In the genomic region with DNA sequence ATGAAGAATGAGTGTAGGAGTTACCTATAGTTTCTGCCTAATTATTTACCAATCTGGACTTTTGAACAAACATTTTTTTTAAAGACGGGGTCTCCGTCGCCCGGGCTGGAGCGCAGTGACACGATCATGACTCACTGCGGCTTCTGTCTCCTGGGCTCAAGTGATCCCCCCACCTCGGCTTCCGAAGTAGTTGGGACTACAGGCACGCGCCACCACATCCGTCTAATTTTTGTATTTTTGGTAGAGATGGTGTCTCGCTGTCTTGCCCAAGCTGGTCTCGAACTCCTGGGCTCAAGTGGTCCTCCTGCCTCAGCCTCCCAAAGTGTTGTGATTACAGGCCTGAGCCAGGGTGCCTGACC, we compare ENCODE assay signal across 8 cellular contexts. TPM values are rescaled to one million over a fixed set of nuclear protein-coding genes. Genes with fewer than 3 reads are reported as not detected.
DNase-seq lines count a peak whose midpoint lies in the region; ATAC-seq, FAIRE-seq and TF ChIP-seq lines count a peak whose summit lies in the region.

No MANE protein-coding gene starts in this region.

- peaks cover 20% of the 10 kb centered on the region for H3K9me3 Mint-ChIP-seq in neural progenitor cell

- peaks cover 27% of the 10 kb centered on the region for H3K4me1 Mint-ChIP-seq in neural progenitor cell

- no peak for ATAC-seq in HG03378 (IDR thresholded peaks at IDR 0.05; ENCODE audit: unreplicated experiment)
- no peak for ATAC-seq in HG02970 (IDR thresholded peaks at IDR 0.05; ENCODE audit: low FRiP score, unreplicated experiment)

- H2AK5ac ChIP-seq in H1 (ENCODE audit: low read depth, low read length): peak overlapping the region; percentile 34; the same call in 1 of the 2 replicates

- no peak for TF ChIP-seq EP300 in H1 (IDR thresholded peaks at IDR 0.05; ENCODE audit: borderline replicate concordance in 1 of 2, low read depth in 2 of 2, low read length in 2 of 2)

- H3K36me3 Mint-ChIP-seq in neural progenitor cell: peaks cover 33% of the 10 kb centered on the region

- H3F3A ChIP-seq in neural progenitor cell (ENCODE audit: low read depth): peaks cover 25% of the 10 kb centered on the region

- 78% methylated on average over 14 of the region's 14 CpGs; no CpG with 5 or more reads in 1 of the 2 experiments for WGBS in H1 (ENCODE audit: extremely low coverage in 1 of 2, insufficient coverage in 1 of 2, insufficient read length in 1 of 2, insufficient replicate concordance in 2 of 2, low coverage in 1 of 2, low lambda C conversion rate in 2 of 2, missing lambda C conversion rate in 1 of 2), 2 experiments

- no peak overlapping the region for H4K91ac ChIP-seq in H1 (replicated peaks; ENCODE audit: insufficient read length, low read length)

- TF ChIP-seq CTCF in C4-2B (conservative IDR thresholded peaks at IDR 0.05) (no peak), H1 (IDR thresholded peaks at IDR 0.05; ENCODE audit: control extremely low read depth in 1 of 3, insufficient read depth in 1 of 3, low read depth in 1 of 3, low read length in 3 of 3) (no peak), neural progenitor cell (IDR thresholded peaks at IDR 0.05) (no peak)

- TF ChIP-seq POLR2A in H1 (IDR thresholded peaks at IDR 0.05; ENCODE audit: control extremely low read depth in 1 of 2, low read depth in 2 of 2, low read length in 2 of 2): no peak

- CTCF ChIA-PET in H1 (lab: Charles Lee; ENCODE audit: partially characterized antibody): interaction anchor here (2.0 kb wide), 1 partner anchor 113 kb away, joined by 5 read pairs; no protein-coding TSS in a partner anchor

- peaks cover 40% of the 10 kb centered on the region for H3K36me3 ChIP-seq in NT2/D1 (ENCODE audit: insufficient read depth, insufficient read length, low read length)
- H3K36me3 ChIP-seq in H1 (ENCODE audit: control insufficient read depth in 2 of 4, insufficient read depth in 4 of 4, low read length in 3 of 4): peaks cover 0 to 31% (median 13%) of the 10 kb centered on the region in 4 experiments; a peak in 3 of 8 replicates
- H3K36me3 ChIP-seq in neural progenitor cell: peaks cover 24% of the 10 kb centered on the region

- H3K27me3 Mint-ChIP-seq in neural progenitor cell (ENCODE audit: insufficient read depth, low read depth): peaks cover 13% of the 10 kb centered on the region

- DNase-seq in NT2/D1 (ENCODE audit: low read depth, low spot score) (no peak), H1 (ENCODE audit: low read depth in 1 of 2, low spot score in 2 of 2) (no peak), neural progenitor cell (ENCODE audit: low spot score) (no peak), DMS153 (lab: John Stamatoyannopoulos, UW) (no peak)
- DNase-seq in stimulated activated naive CD4-positive, alpha-beta T cell (lab: John Stamatoyannopoulos, UW): no peak

- FAIRE-seq in H1 (lab: Jason Lieb, UNC): no peak

- no peak overlapping the region for H2BK120ac ChIP-seq in H1 (replicated peaks; ENCODE audit: low read depth, low read length)

- H3K23ac ChIP-seq in H1 (ENCODE audit: insufficient read length): no peak overlapping the region

- H3K4me1 ChIP-seq in NT2/D1 (ENCODE audit: insufficient read depth, insufficient read length) (no peaks in the 10 kb centered on the region), H1 (replicated peaks in 1 of 4; ENCODE audit: control insufficient read depth in 3 of 4, insufficient read depth in 4 of 4, low read length in 3 of 4) (peaks cover 2 to 11% (median 9%) of the 10 kb centered on the region in 4 experiments; a peak in 5 of 7 replicates), neural progenitor cell (peaks cover 5% of the 10 kb centered on the region)

- H3K4me3 Mint-ChIP-seq in neural progenitor cell: peak overlapping the region; percentile 91

- no peak overlapping the region for H2BK20ac ChIP-seq in H1 (ENCODE audit: low read length)

- POLR2A ChIA-PET in H1 (lab: Charles Lee; ENCODE audit: partially characterized antibody): interaction anchor here (2.3 to 3.6 kb wide), 2 partner anchors 13 to 34 kb away, joined by 7 to 9 read pairs; no protein-coding TSS in a partner anchor

- no peak overlapping the region for H4K5ac ChIP-seq in H1 (ENCODE audit: insufficient read length, low read depth, low read length)

- H3K9me3 ChIP-seq in NT2/D1 (ENCODE audit: insufficient read depth, low read length) (no peaks in the 10 kb centered on the region), H1 (ENCODE audit: insufficient read depth in 2 of 2, low read depth in 1 of 2, low read length in 1 of 2) (peaks cover 8 to 10% of the 10 kb centered on the region in 2 experiments; a peak in 3 of 4 replicates), neural progenitor cell (ENCODE audit: low read depth) (peaks cover 11% of the 10 kb centered on the region)

- H3K27me3 ChIP-seq in NT2/D1 (ENCODE audit: insufficient read depth, insufficient read length): no peaks in the 10 kb centered on the region
- H3K27me3 ChIP-seq in H1 (replicated peaks in 1 of 4; ENCODE audit: control insufficient read depth in 3 of 4, extremely low read depth in 1 of 4, insufficient read depth in 3 of 4, low read length in 3 of 4): no peaks in the 10 kb centered on the region
- no peaks in the 10 kb centered on the region for H3K27me3 ChIP-seq in neural progenitor cell

- no peak overlapping the region for H2BK12ac ChIP-seq in H1 (ENCODE audit: low read depth, low read length)

- H2AFZ ChIP-seq in H1 (ENCODE audit: low read length): no peak overlapping the region
- no peak overlapping the region for H2AFZ ChIP-seq in neural progenitor cell (replicated peaks)

- no peak overlapping the region for H3K56ac ChIP-seq in H1 (replicated peaks; ENCODE audit: insufficient read length, low read depth, low read length)

- H3K9ac ChIP-seq in NT2/D1 (ENCODE audit: insufficient read length, low read depth) (no peak overlapping the region), H1 (replicated peaks in 1 of 4; ENCODE audit: extremely low read depth in 1 of 4, low read depth in 3 of 4, low read length in 3 of 4) (peak overlapping the region in 1 of 4 experiments; percentile 36; a peak in 1 of 7 replicates), neural progenitor cell (no peak overlapping the region)

- no peak for TF ChIP-seq RAD21 in H1 (IDR thresholded peaks at IDR 0.05 in 1 of 2, conservative IDR thresholded peaks at IDR 0.05 in 1 of 2; ENCODE audit: low read depth in 2 of 2, low read length in 2 of 2)

- H4K8ac ChIP-seq in H1 (ENCODE audit: extremely low read depth, insufficient read depth, low read length): no peak overlapping the region

- H3K4ac ChIP-seq in H1 (replicated peaks; ENCODE audit: insufficient read length, low read depth, low read length): no peak overlapping the region

- H3K27ac ChIP-seq in C4-2B (peak overlapping the region; percentile 91), H1 (ENCODE audit: low read depth, low read length) (no peak overlapping the region), neural progenitor cell (no peak overlapping the region)

- H4K20me1 ChIP-seq in H1 (replicated peaks in 1 of 2; ENCODE audit: control insufficient read depth in 1 of 2, insufficient read depth in 2 of 2, low read length in 2 of 2) (peaks cover 2 to 20% of the 10 kb centered on the region in 2 experiments), neural progenitor cell (ENCODE audit: low read depth) (peaks cover 15% of the 10 kb centered on the region)

- no peak overlapping the region for H3K27ac Mint-ChIP-seq in neural progenitor cell

- peak overlapping the region; percentile 79 to 98 for H3K4me2 ChIP-seq in H1 (ENCODE audit: insufficient read depth in 1 of 2, low read depth in 2 of 2, low read length in 2 of 2)
- peak overlapping the region; percentile 81 for H3K4me2 ChIP-seq in neural progenitor cell

- no peak overlapping the region for H3K14ac ChIP-seq in H1 (ENCODE audit: insufficient read length)

- H3K23me2 ChIP-seq in H1 (ENCODE audit: low read depth, low read length): peaks cover 11% of the 10 kb centered on the region; the same call in 1 of the 2 replicates

- H3K4me3 ChIP-seq in NT2/D1 (ENCODE audit: insufficient read length, low read depth) (peak overlapping the region; percentile 49), H1 (ENCODE audit: extremely low read depth in 1 of 4, insufficient read depth in 2 of 4, low read depth in 3 of 4, low read length in 4 of 4) (peak overlapping the region; percentile 74 to 91 (median 82)), neural progenitor cell (peak overlapping the region; percentile 72)

- H2BK5ac ChIP-seq in H1 (ENCODE audit: low read depth, low read length): no peak overlapping the region

- H3K79me2 ChIP-seq in H1 (ENCODE audit: control insufficient read depth in 1 of 2, insufficient read depth in 2 of 2, low read length in 2 of 2) (peaks cover 47 to 57% of the 10 kb centered on the region in 2 experiments), neural progenitor cell (ENCODE audit: low read depth) (peaks cover 63% of the 10 kb centered on the region)

- H2BK15ac ChIP-seq in H1 (ENCODE audit: low read length): no peak overlapping the region

- H3K18ac ChIP-seq in H1 (ENCODE audit: extremely low read depth, low read length): no peak overlapping the region

- H3K79me1 ChIP-seq in H1 (ENCODE audit: low read depth, low read length): peaks cover 5% of the 10 kb centered on the region; the same call in 1 of the 2 replicates

TF ChIP-seq in H1, 55 proteins besides CTCF, POLR2A, EP300 and RAD21 (continues in another document):
- TF ChIP-seq SP2 (IDR thresholded peaks at IDR 0.05; ENCODE audit: low read length) (no peak), RNF2 (IDR thresholded peaks at IDR 0.05; ENCODE audit: borderline replicate concordance, low read depth, low read length, missing control alignments, poor library complexity, severe bottlenecking) (no peak), BRCA1 (IDR thresholded peaks at IDR 0.05; ENCODE audit: low read depth, low read length) (no peak), GABPA (IDR thresholded peaks at IDR 0.05; ENCODE audit: borderline replicate concordance, insufficient read depth, low read length) (no peak), SIN3A (conservative IDR thresholded peaks at IDR 0.05 in 1 of 2, IDR thresholded peaks at IDR 0.05 in 1 of 2; ENCODE audit: low read depth in 1 of 2, low read length in 2 of 2) (no peak), CBX8 (IDR thresholded peaks at IDR 0.05; ENCODE audit: borderline replicate concordance, low read depth, low read length) (no peak)
- TF ChIP-seq, protein P1, sequence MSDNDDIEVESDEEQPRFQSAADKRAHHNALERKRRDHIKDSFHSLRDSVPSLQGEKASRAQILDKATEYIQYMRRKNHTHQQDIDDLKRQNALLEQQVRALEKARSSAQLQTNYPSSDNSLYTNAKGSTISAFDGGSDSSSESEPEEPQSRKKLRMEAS (IDR thresholded peaks at IDR 0.05): no peak

RNA-seq across cellular contexts. Expression of a gene that starts 1.5 kb away (rescaled TPM):
- total RNA-seq in H1 (2021; fragmentation: NEBNext Ultra II Directional; extraction: Animal tissue kit (Norgen Biotek cat#: 25700)): 302 and 349 TPM in 2 replicates
- 115 and 124 TPM in 2 replicates for polyA plus RNA-seq in H1 (2011; rRNA removed)
- polyA plus RNA-seq in H1 (2011; cell fraction: cytosol; rRNA removed): 159 TPM
- 239 TPM for polyA plus RNA-seq in H1 (2011; cell fraction: nucleus; rRNA removed)
- polyA plus RNA-seq in H1 (2012, experiment 1 of 2): 239 to 268 TPM (median 258 TPM) in 4 replicates
- polyA plus RNA-seq in H1 (2012, experiment 2 of 2): 40.4 TPM
- 134 TPM for polyA plus RNA-seq in H1 (2013, experiment 1 of 2)
- 131 TPM for polyA plus RNA-seq in H1 (2013, experiment 2 of 2)
- 165 and 188 TPM in 2 replicates for polyA minus RNA-seq in H1 (2011; rRNA and poly(A)+ RNA removed)
- polyA minus RNA-seq in H1 (2011; cell fraction: cytosol; rRNA and poly(A)+ RNA removed): 179 TPM
- 114 TPM for polyA minus RNA-seq in H1 (2011; cell fraction: nucleus; rRNA and poly(A)+ RNA removed)
- total RNA-seq in neural progenitor cell (ENCODE audit: low replicate concordance): 267 and 305 TPM in 2 replicates
